13 cellular contexts compared by ENCODE assay signal in the genomic region with DNA sequence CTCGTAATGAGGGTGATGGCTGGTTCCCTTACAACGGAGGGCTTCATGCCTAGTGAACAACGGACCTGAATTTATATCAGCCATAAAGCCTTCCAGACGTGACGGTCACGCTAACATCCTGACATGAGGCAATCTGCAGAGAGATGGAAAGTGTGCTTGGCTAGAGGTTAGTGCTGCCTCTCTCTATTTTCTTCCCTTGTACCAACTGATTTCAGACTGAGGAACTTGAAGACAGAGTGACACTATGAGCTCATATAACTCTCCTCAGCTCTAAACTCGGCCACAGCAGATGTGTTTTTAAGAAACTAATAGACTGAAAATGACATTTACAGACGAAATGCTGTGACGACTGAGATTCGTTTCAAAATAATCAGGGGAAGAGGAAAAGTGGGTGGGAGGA.
A peak's percentile ranks its signal among the peaks of the same experiment; 100 is the strongest.
DNase-seq lines count a peak whose midpoint lies in the region; ATAC-seq, FAIRE-seq and TF ChIP-seq lines count a peak whose summit lies in the region.
"Had no signal": no experiment of that assay in that cellular context is flagged by ENCODE, and none has a peak within 500 bp of the region (broad histone marks: within the 10 kb centered on the region; RNA-seq: fewer than 3 reads in every experiment).

No MANE protein-coding gene starts in this region.

- in situ Hi-C loops in GM12878 (cut with MboI) = loop anchor here (5.0 to 25.0 kb wide), 3 partner anchors 109 to 1289 kb away; partner anchors contain the start of genes PPP1R2 and UBXN7

- H3K79me2 ChIP-seq in GM12878 (ENCODE audit: control insufficient read depth, insufficient read depth, low read length) = peaks cover 41% of the 10 kb centered on the region

- peak; percentile 73 for TF ChIP-seq POLR2A in GM12878 (IDR thresholded peaks at IDR 0.05; ENCODE audit: low read depth, low read length)

- no peaks in the 10 kb centered on the region for H4K20me1 ChIP-seq in GM12878 (ENCODE audit: control insufficient read depth, insufficient read depth)

- SMC1A ChIA-PET in GM12878 (lab: Charles Lee; ENCODE audit: uncharacterized antibody, unreplicated experiment) = interaction anchor here (0.8 to 8.7 kb wide), 12 partner anchors 9 to 474 kb away, joined by 3 to 178 read pairs (median 7); no protein-coding TSS in a partner anchor

- H3K4me1 Mint-ChIP-seq in naive thymus-derived CD8-positive, alpha-beta T cell = peaks cover 14 to 60% (median 34%) of the 10 kb centered on the region in 4 donors
- H3K4me1 Mint-ChIP-seq in MCF 10A (ENCODE audit: insufficient read depth, unreplicated experiment) = peaks cover 19% of the 10 kb centered on the region

- peaks cover 0 to under 1% (median 0%) of the 10 kb centered on the region in 9 donors for H3K9me3 Mint-ChIP-seq in naive thymus-derived CD8-positive, alpha-beta T cell
- H3K9me3 Mint-ChIP-seq in MCF 10A (ENCODE audit: unreplicated experiment) = no peaks in the 10 kb centered on the region

- H3K4me3 ChIP-seq in BE2C (ENCODE audit: low read depth, low read length) (peak overlapping the region; percentile 15; the same call in 1 of the 2 replicates), GM12878 (peak overlapping the region; percentile 93)
- H3K4me3 ChIP-seq: thoracic aorta had no signal

- peak overlapping the region; percentile 99 for H3K4me2 ChIP-seq in GM12878 (ENCODE audit: control insufficient read depth, insufficient read depth)

- H3K36me3 ChIP-seq in BE2C (no peaks in the 10 kb centered on the region; the same call in 1 of the 2 replicates), GM12878 (ENCODE audit: control insufficient read depth in 2 of 2, insufficient read depth in 2 of 2, low read length in 1 of 2) (peaks cover 0 to 6% of the 10 kb centered on the region in 2 experiments; a peak in 2 of 4 replicates)
- H3K36me3 ChIP-seq: thoracic aorta had no signal

- TF ChIP-seq RAD21 in GM12878 (IDR thresholded peaks at IDR 0.05; ENCODE audit: insufficient read depth, low read depth, low read length) = no peak

- no peaks in the 10 kb centered on the region for H3K27me3 ChIP-seq in BE2C
- no peaks in the 10 kb centered on the region for H3K27me3 ChIP-seq in GM12878 (replicated peaks in 1 of 2; ENCODE audit: control insufficient read depth in 2 of 2, insufficient read depth in 2 of 2, low read length in 1 of 2)

- H3K27ac Mint-ChIP-seq in naive thymus-derived CD8-positive, alpha-beta T cell = peak overlapping the region in 5 of 10 donors; percentile 7 to 77 (median 58)
- no peak overlapping the region for H3K27ac Mint-ChIP-seq in MCF 10A (ENCODE audit: low read depth, unreplicated experiment)

- no TSS peak for BruUV-seq in GM12878 (replicated peaks; lab: Mats Ljungman, UMichigan)
- no TSS peak for BruUV-seq in MCF 10A (replicated peaks; lab: Mats Ljungman, UMichigan)

- peaks cover 40% of the 10 kb centered on the region for H3K4me1 ChIP-seq in BE2C
- H3K4me1 ChIP-seq in GM12878 (ENCODE audit: control insufficient read depth, insufficient read depth, low read length) = peaks cover 47% of the 10 kb centered on the region

- intact Hi-C loops in GM12878 (cut with micrococcal nuclease; ENCODE audit: unreplicated experiment) (loop anchor here (2.0 kb wide), 1 partner anchor 110 kb away; no protein-coding TSS in a partner anchor), MCF 10A (cut with micrococcal nuclease) (no loop called here)

- POLR2A ChIA-PET in GM12878 (lab: Charles Lee) = interaction anchor here (0.9 to 5.7 kb wide), 10 partner anchors 10 to 110 kb away, joined by 3 to 136 read pairs (median 6); no protein-coding TSS in a partner anchor
- POLR2A ChIA-PET in naive thymus-derived CD8-positive, alpha-beta T cell (lab: Charles Lee) = interaction anchor here (0.7 to 1.7 kb wide), 4 partner anchors 9 to 466 kb away, joined by 3 to 5 read pairs (median 3); no protein-coding TSS in a partner anchor
- POLR2A ChIA-PET in MCF 10A (lab: Yijun Ruan, JAX) = no interaction called here

- peaks cover 0 to 5% (median 0%) of the 10 kb centered on the region in 5 donors for H3K27me3 Mint-ChIP-seq in naive thymus-derived CD8-positive, alpha-beta T cell
- no peaks in the 10 kb centered on the region for H3K27me3 Mint-ChIP-seq in MCF 10A (ENCODE audit: insufficient read depth, unreplicated experiment)

- peak overlapping the region; percentile 91 for H3K27ac ChIP-seq in GM12878 (ENCODE audit: control insufficient read depth, insufficient read depth)
- H3K27ac ChIP-seq: thoracic aorta had no signal

- RAD21 ChIA-PET in GM12878 (lab: Charles Lee; ENCODE audit: unreplicated experiment) = interaction anchor here (0.6 to 6.6 kb wide), 16 partner anchors 11 to 476 kb away, joined by 3 to 111 read pairs (median 6); partner anchors contain the start of genes LSG1 and PPP1R2

- peak overlapping the region; percentile 87 for H3K9ac ChIP-seq in GM12878 (ENCODE audit: control insufficient read depth, insufficient read depth, low read length)

- H3K36me3 Mint-ChIP-seq in naive thymus-derived CD8-positive, alpha-beta T cell = peaks cover under 1 to 6% (median 2%) of the 10 kb centered on the region in 3 donors
- no peaks in the 10 kb centered on the region for H3K36me3 Mint-ChIP-seq in MCF 10A (ENCODE audit: insufficient read depth, unreplicated experiment)

- TF ChIP-seq CTCF in BE2C (IDR thresholded peaks at IDR 0.05; ENCODE audit: low read depth, low read length) (no peak), GM12878 (IDR thresholded peaks at IDR 0.05 in 2 of 3, conservative IDR thresholded peaks at IDR 0.05 in 1 of 3; ENCODE audit: control insufficient read depth in 2 of 3, extremely low read depth in 1 of 3, insufficient read depth in 1 of 3, low read depth in 3 of 3, low read length in 3 of 3) (no peak), MCF 10A (IDR thresholded peaks at IDR 0.05; ENCODE audit: unreplicated experiment) (no peak)

- H2AFZ ChIP-seq in GM12878 (ENCODE audit: control insufficient read depth, low read depth, low read length) = no peak overlapping the region; the same call in 1 of the 2 replicates

- TF ChIP-seq EP300 in GM12878 (IDR thresholded peaks at IDR 0.05; ENCODE audit: borderline replicate concordance in 1 of 2, control insufficient read depth in 1 of 2, low read depth in 2 of 2, low read length in 2 of 2) = no peak

- H3K4me3 Mint-ChIP-seq in naive thymus-derived CD8-positive, alpha-beta T cell = peak overlapping the region in 9 of 10 donors; percentile 67 to 93 (median 85)
- H3K4me3 Mint-ChIP-seq in MCF 10A (ENCODE audit: unreplicated experiment) = no peak overlapping the region

- DNase-seq in BE2C = no peak
- no peak for DNase-seq in GM18507 (ENCODE audit: extremely low spot score, insufficient read length, low read depth)
- no peak for DNase-seq in GM12878 (ENCODE audit: low read depth, low spot score)
- DNase-seq in naive thymus-derived CD8-positive, alpha-beta T cell = no peak
- DNase-seq in CD1c-positive myeloid dendritic cell (ENCODE audit: extremely low spot score) = no peak
- DNase-seq in DMS79 treated with DMSO at 0.1 percent for 48 hours (lab: John Stamatoyannopoulos, UW) = no peak
- no peak for DNase-seq in MCF 10A (ENCODE audit: unreplicated experiment)
- DNase-seq: NCI-H1436 treated with DMSO at 0.1 percent for 48 hours, SHP77 treated with DMSO at 0.1 percent for 48 hours had no signal

- CTCF ChIA-PET in GM12878 (lab: Yijun Ruan, JAX) (interaction anchor here (0.6 to 4.2 kb wide), 10 partner anchors 11 to 466 kb away, joined by 3 to 44 read pairs (median 3); no protein-coding TSS in a partner anchor), MCF 10A (lab: Yijun Ruan, JAX) (interaction anchor here (0.7 to 0.9 kb wide), 2 partner anchors 48 to 462 kb away, joined by 3 to 4 read pairs; partner anchors contain the start of gene FAM43A)

- FAIRE-seq in GM18507 (lab: Jason Lieb, UNC) (peak; percentile 42), GM12878 (lab: Jason Lieb, UNC) (no peak)
- FAIRE-seq: astrocyte had no signal

- ATAC-seq in GM12878 = peak; percentile 49
- ATAC-seq in naive thymus-derived CD8-positive, alpha-beta T cell = no peak
- ATAC-seq in HG03521 (IDR thresholded peaks at IDR 0.05; ENCODE audit: unreplicated experiment) = no peak
- ATAC-seq: HCT116 had no signal

- WGBS in GM12878 (ENCODE audit: insufficient coverage, insufficient replicate concordance, low lambda C conversion rate, missing lambda C conversion rate) = under 1% methylated on average over 10 of the region's 10 CpGs

- H3K9me3 ChIP-seq in BE2C (no peaks in the 10 kb centered on the region), GM12878 (replicated peaks; ENCODE audit: control insufficient read depth, insufficient read depth, low read length) (no peaks in the 10 kb centered on the region)
- H3K9me3 ChIP-seq: thoracic aorta had no signal

TF ChIP-seq in GM12878, 131 proteins besides CTCF, POLR2A, EP300 and RAD21 (continues in another document):
- TF ChIP-seq MEF2B (IDR thresholded peaks at IDR 0.05; ENCODE audit: partially characterized antibody, poor library complexity, severe bottlenecking) = no peak
- peak; percentile 85 for TF ChIP-seq CREB1 (IDR thresholded peaks at IDR 0.05; ENCODE audit: low read depth)
- TF ChIP-seq, protein P1, sequence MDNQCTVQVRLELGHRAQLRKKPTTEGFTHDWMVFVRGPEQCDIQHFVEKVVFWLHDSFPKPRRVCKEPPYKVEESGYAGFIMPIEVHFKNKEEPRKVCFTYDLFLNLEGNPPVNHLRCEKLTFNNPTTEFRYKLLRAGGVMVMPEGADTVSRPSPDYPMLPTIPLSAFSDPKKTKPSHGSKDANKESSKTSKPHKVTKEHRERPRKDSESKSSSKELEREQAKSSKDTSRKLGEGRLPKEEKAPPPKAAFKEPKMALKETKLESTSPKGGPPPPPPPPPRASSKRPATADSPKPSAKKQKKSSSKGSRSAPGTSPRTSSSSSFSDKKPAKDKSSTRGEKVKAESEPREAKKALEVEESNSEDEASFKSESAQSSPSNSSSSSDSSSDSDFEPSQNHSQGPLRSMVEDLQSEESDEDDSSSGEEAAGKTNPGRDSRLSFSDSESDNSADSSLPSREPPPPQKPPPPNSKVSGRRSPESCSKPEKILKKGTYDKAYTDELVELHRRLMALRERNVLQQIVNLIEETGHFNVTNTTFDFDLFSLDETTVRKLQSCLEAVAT (IDR thresholded peaks at IDR 0.05) = peak; percentile 49
- TF ChIP-seq MYB (IDR thresholded peaks at IDR 0.05; ENCODE audit: borderline replicate concordance, low read depth, low read length) = no peak
- peak; percentile 22 for TF ChIP-seq SMAD1 (IDR thresholded peaks at IDR 0.05; ENCODE audit: low read depth, partially characterized antibody)
- no peak for TF ChIP-seq MXI1 (IDR thresholded peaks at IDR 0.05; ENCODE audit: low read depth, low read length)
- no peak for TF ChIP-seq NR2C2 (IDR thresholded peaks at IDR 0.05; ENCODE audit: borderline replicate concordance, control insufficient read depth, insufficient read length, low read depth)
- TF ChIP-seq ASH2L (IDR thresholded peaks at IDR 0.05; ENCODE audit: borderline replicate concordance, low read depth) = no peak
